Comparison of ENCODE assay signal across 32 cellular contexts in the genomic region with DNA sequence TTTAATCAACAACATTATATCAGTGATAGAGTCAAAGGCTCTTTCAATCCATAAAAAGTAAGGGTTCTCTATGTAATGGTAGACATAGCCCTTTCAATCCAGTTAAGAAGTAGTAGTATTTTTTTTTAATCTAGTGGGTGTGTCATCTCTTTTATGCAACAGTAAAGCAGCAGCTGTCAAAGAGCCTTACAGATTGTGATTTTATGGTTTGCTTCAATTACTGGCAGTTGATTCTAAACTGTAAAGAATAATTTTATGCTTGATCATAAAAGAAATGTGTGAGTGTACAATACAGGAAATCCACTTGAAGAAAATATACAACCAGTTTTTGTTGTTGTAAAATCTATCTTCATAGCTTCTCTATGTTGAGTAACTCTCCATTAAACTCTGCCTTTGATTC.
"Had no signal": no experiment of that assay in that cellular context is flagged by ENCODE, and none has a peak within 500 bp of the region (broad histone marks: within the 10 kb centered on the region; RNA-seq: fewer than 3 reads in every experiment).

No MANE protein-coding gene starts in this region.

- ATAC-seq: activated CD4-positive, CD25-positive, alpha-beta regulatory T cell treated with anti-CD3 and anti-CD28 coated beads, Interleukin-2, amount 50 U/mL, for 24 hours; activated CD8-positive, alpha-beta T cell treated with anti-CD3 and anti-CD28 coated beads for 36 hours; activated T-cell treated with anti-CD3 and anti-CD28 coated beads, Interleukin-2, amount 50 U/mL, for 4 hours; activated T-helper 17 cell treated with anti-CD3 and anti-CD28 coated beads, Interleukin-2, amount 50 U/mL, for 72 hours; esophagus mucosa; T-helper 17 cell had no signal

- H3K4me1 ChIP-seq: ascending aorta, breast epithelium had no signal

- H3K4me3 ChIP-seq: ascending aorta, breast epithelium, cardiac muscle cell, coronary artery, dorsolateral prefrontal cortex had no signal

- H3K27ac Mint-ChIP-seq: activated B cell treated with CpG ODN at 0.5 μM for 24 hours; activated CD8-positive, alpha-beta T cell treated with anti-CD3 and anti-CD28 coated beads for 36 hours; activated naive CD4-positive, alpha-beta T cell treated with anti-CD3 and anti-CD28 coated beads for 36 hours; activated naive CD4-positive, alpha-beta T cell treated with anti-CD3 and anti-CD28 coated beads, Interleukin-2, amount 50 U/mL, for 24 hours; activated naive CD8-positive, alpha-beta T cell treated with anti-CD3 and anti-CD28 coated beads, Interleukin-2, amount 10 ng/mL, durations not matched to agents 7 days and 5 days; activated T-helper 17 cell treated with anti-CD3 and anti-CD28 coated beads, Interleukin-2, amount 50 U/mL, for 72 hours; brain; dendritic cell treated with granulocyte-macrophage colony-stimulating factor and Interleukin-4, amounts not matched to agents 40 ng/mL and 50 ng/mL, for 4 days; endodermal cell; T-helper 17 cell; T-helper 2 cell treated with Interferon-gamma antibody and Interleukin-4, amounts not matched to agents 5 μg/mL and 100 μg/mL, for 36 hours had no signal

- H3K9me3 ChIP-seq: ascending aorta, breast epithelium had no signal

- DNase-seq: activated B cell treated with CpG ODN at 0.5 μM for 24 hours; activated CD4-positive, alpha-beta T cell treated with anti-CD3 and anti-CD28 coated beads for 48 hours; activated CD4-positive, alpha-beta T cell treated with anti-CD3 and anti-CD28 coated beads, Interleukin-2, amount 50 U/mL, for 1 hour; activated CD4-positive, alpha-beta T cell treated with anti-CD3 and anti-CD28 coated beads, Interleukin-2, amount 50 U/mL, for 48 hours; activated CD8-positive, alpha-beta memory T cell treated with anti-CD3 and anti-CD28 coated beads for 24 hours; activated CD8-positive, alpha-beta T cell treated with anti-CD3 and anti-CD28 coated beads for 36 hours; activated effector memory CD4-positive, alpha-beta T cell treated with Interleukin-2 at 50 U/mL for 16 hours; activated gamma-delta T cell treated with Interleukin-2 at 50 U/mL for 16 hours; activated naive CD4-positive, alpha-beta T cell treated with anti-CD3 and anti-CD28 coated beads for 36 hours; activated naive CD8-positive, alpha-beta T cell treated with anti-CD3 and anti-CD28 coated beads, Interleukin-2, amount 10 ng/mL, durations not matched to agents 7 days and 5 days; activated T-cell treated with anti-CD3 and anti-CD28 coated beads, Interleukin-2, amount 50 U/mL, for 4 hours; central memory CD4-positive, alpha-beta T cell; cerebellar nuclear complex; dorsolateral prefrontal cortex; effector memory CD4-positive, alpha-beta T cell; endodermal cell; foreskin fibroblast; head of caudate nucleus; T-helper 17 cell; T1000; WERI-Rb-1 had no signal

- H3K4me1 Mint-ChIP-seq: activated B cell treated with CpG ODN at 0.5 μM for 24 hours; activated naive CD4-positive, alpha-beta T cell treated with anti-CD3 and anti-CD28 coated beads, Interleukin-2, amount 50 U/mL, for 24 hours; activated naive CD8-positive, alpha-beta T cell treated with anti-CD3 and anti-CD28 coated beads, Interleukin-2, amount 10 ng/mL, durations not matched to agents 7 days and 5 days; activated T-helper 17 cell treated with anti-CD3 and anti-CD28 coated beads, Interleukin-2, amount 50 U/mL, for 72 hours; endodermal cell; T-helper 17 cell had no signal

- H3K9me3 Mint-ChIP-seq: dendritic cell treated with granulocyte-macrophage colony-stimulating factor and Interleukin-4, amounts not matched to agents 40 ng/mL and 50 ng/mL, for 4 days had no signal

- H3K27me3 ChIP-seq: ascending aorta, breast epithelium, cardiac muscle cell, dorsolateral prefrontal cortex had no signal

- H3K27me3 Mint-ChIP-seq: activated B cell treated with CpG ODN at 0.5 μM for 24 hours; activated CD8-positive, alpha-beta T cell treated with anti-CD3 and anti-CD28 coated beads for 36 hours; activated naive CD4-positive, alpha-beta T cell treated with anti-CD3 and anti-CD28 coated beads, Interleukin-2, amount 50 U/mL, for 24 hours; activated naive CD8-positive, alpha-beta T cell treated with anti-CD3 and anti-CD28 coated beads, Interleukin-2, amount 10 ng/mL, durations not matched to agents 7 days and 5 days; activated T-helper 17 cell treated with anti-CD3 and anti-CD28 coated beads, Interleukin-2, amount 50 U/mL, for 72 hours; dendritic cell treated with granulocyte-macrophage colony-stimulating factor and Interleukin-4, amounts not matched to agents 40 ng/mL and 50 ng/mL, for 4 days; T-helper 17 cell had no signal

- H3K36me3 Mint-ChIP-seq: activated naive CD4-positive, alpha-beta T cell treated with anti-CD3 and anti-CD28 coated beads, Interleukin-2, amount 50 U/mL, for 24 hours; activated naive CD8-positive, alpha-beta T cell treated with anti-CD3 and anti-CD28 coated beads, Interleukin-2, amount 10 ng/mL, durations not matched to agents 7 days and 5 days; brain had no signal

- H3K4me3 Mint-ChIP-seq: activated B cell treated with CpG ODN at 0.5 μM for 24 hours; activated CD8-positive, alpha-beta T cell treated with anti-CD3 and anti-CD28 coated beads for 36 hours; activated naive CD4-positive, alpha-beta T cell treated with anti-CD3 and anti-CD28 coated beads for 36 hours; activated naive CD4-positive, alpha-beta T cell treated with anti-CD3 and anti-CD28 coated beads, Interleukin-2, amount 50 U/mL, for 24 hours; activated naive CD8-positive, alpha-beta T cell treated with anti-CD3 and anti-CD28 coated beads, Interleukin-2, amount 10 ng/mL, durations not matched to agents 7 days and 5 days; activated T-cell treated with anti-CD3 and anti-CD28 coated beads, Interleukin-2, amount 50 U/mL, for 4 hours; activated T-helper 17 cell treated with anti-CD3 and anti-CD28 coated beads, Interleukin-2, amount 50 U/mL, for 72 hours; brain; dendritic cell treated with granulocyte-macrophage colony-stimulating factor and Interleukin-4, amounts not matched to agents 40 ng/mL and 50 ng/mL, for 4 days; endodermal cell; T-helper 17 cell; T-helper 2 cell treated with Interferon-gamma antibody and Interleukin-4, amounts not matched to agents 5 μg/mL and 100 μg/mL, for 36 hours had no signal

- H3K27ac ChIP-seq: ascending aorta, breast epithelium, cardiac muscle cell, coronary artery, dorsolateral prefrontal cortex, WERI-Rb-1 had no signal

- H3K36me3 ChIP-seq: ascending aorta, breast epithelium, cardiac muscle cell, WERI-Rb-1 had no signal
